14 cellular contexts compared by ENCODE assay signal in genomic region chr15:66655511-66655910, GRCh38. TPM values are rescaled to one million over a fixed set of nuclear protein-coding genes. Genes with fewer than 3 reads are reported as not detected.
A peak's percentile ranks its signal among the peaks of the same experiment; 100 is the strongest.
DNase-seq lines count a peak whose midpoint lies in the region; ATAC-seq and TF ChIP-seq lines count a peak whose summit lies in the region.
"Had no signal": no experiment of that assay in that cellular context is flagged by ENCODE, and none has a peak within 500 bp of the region (broad histone marks: within the 10 kb centered on the region; RNA-seq: fewer than 3 reads in every experiment).

No MANE protein-coding gene starts in this region.

- H3K27ac Mint-ChIP-seq in H9: peak overlapping the region in 1 of 3 experiments; percentile 76; a peak in 2 of 7 replicates
- H3K27ac Mint-ChIP-seq in central memory CD8-positive, alpha-beta T cell (ENCODE audit: low read depth): no peak overlapping the region
- H3K27ac Mint-ChIP-seq in natural killer cell treated with Interleukin-12 subunit alpha and Interleukin-12 subunit beta and Interleukin-15 and Interleukin-18, amount 100 ng/mL, for 72 hours: no peak overlapping the region

- no CpG with 5 or more reads among the region's 14 CpGs for WGBS in H9 (ENCODE audit: extremely low coverage, insufficient read length, low lambda C conversion rate)

- H3K4me1 Mint-ChIP-seq in H9: peaks cover 28 to 44% of the 10 kb centered on the region in 2 experiments
- H3K4me1 Mint-ChIP-seq in central memory CD8-positive, alpha-beta T cell: no peaks in the 10 kb centered on the region
- no peaks in the 10 kb centered on the region for H3K4me1 Mint-ChIP-seq in natural killer cell treated with Interleukin-12 subunit alpha and Interleukin-12 subunit beta and Interleukin-15 and Interleukin-18, amount 100 ng/mL, for 72 hours (ENCODE audit: low read depth in 2 of 2)

- H4K5ac ChIP-seq in H9 (ENCODE audit: insufficient read length, low read depth, low read length): no peak overlapping the region

- no peak overlapping the region; the same call in 1 of the 2 replicates for H3K4ac ChIP-seq in H9 (ENCODE audit: low read depth, low read length)

- H2AK5ac ChIP-seq in H9 (ENCODE audit: insufficient read length, low read length): no peak overlapping the region

- no peak overlapping the region for H2AFZ ChIP-seq in H9 (ENCODE audit: low read length)

- no peak overlapping the region for H3K56ac ChIP-seq in H9 (ENCODE audit: insufficient read length, low read depth, low read length)

- H2BK5ac ChIP-seq in H9 (ENCODE audit: insufficient read length, low read length): no peak overlapping the region

- no peak overlapping the region for H2BK20ac ChIP-seq in H9 (ENCODE audit: low read depth, low read length, poor library complexity, severe bottlenecking)

- peak overlapping the region in 2 of 11 experiments; percentile 41 to 62; a peak in 3 of 22 replicates for H3K27ac ChIP-seq in BLaER1 treated with 17β-estradiol and CSF1 and Interleukin-3, amounts not matched to agents 10 nM and 100 nM
- H3K27ac ChIP-seq in H9 (ENCODE audit: insufficient read length, low read depth, low read length): no peak overlapping the region

- H3K79me2 ChIP-seq in H9 (ENCODE audit: insufficient read depth, low read length): 0 out of 2 replicates have a peak, but pooled peaks cover 2% of the 10 kb centered on the region

- no peak overlapping the region for H4K8ac ChIP-seq in H9 (replicated peaks; ENCODE audit: insufficient read length, low read depth, low read length)

- H3K27me3 Mint-ChIP-seq in H9 (ENCODE audit: low read depth): peaks cover 4% of the 10 kb centered on the region
- peaks cover 32% of the 10 kb centered on the region for H3K27me3 Mint-ChIP-seq in central memory CD8-positive, alpha-beta T cell
- peaks cover 4 to 16% of the 10 kb centered on the region in 2 donors for H3K27me3 Mint-ChIP-seq in natural killer cell treated with Interleukin-12 subunit alpha and Interleukin-12 subunit beta and Interleukin-15 and Interleukin-18, amount 100 ng/mL, for 72 hours

- no peaks in the 10 kb centered on the region for H4K20me1 ChIP-seq in BLaER1 treated with 17β-estradiol and CSF1 and Interleukin-3, amounts not matched to agents 10 nM and 100 nM
- no peaks in the 10 kb centered on the region for H4K20me1 ChIP-seq in H9 (ENCODE audit: control insufficient read depth, insufficient read depth, insufficient read length)

- H3K14ac ChIP-seq in H9 (ENCODE audit: insufficient read depth, low read length): peak overlapping the region; percentile 25; the same call in 1 of the 2 replicates

- no peak for TF ChIP-seq CTCF in H9 (conservative IDR thresholded peaks at IDR 0.05)

- H3K9me3 Mint-ChIP-seq in H9: no peaks in the 10 kb centered on the region; a peak in 1 of 5 replicates
- H3K9me3 Mint-ChIP-seq in central memory CD8-positive, alpha-beta T cell: no peaks in the 10 kb centered on the region
- H3K9me3 Mint-ChIP-seq in natural killer cell treated with Interleukin-12 subunit alpha and Interleukin-12 subunit beta and Interleukin-15 and Interleukin-18, amount 100 ng/mL, for 72 hours: no peaks in the 10 kb centered on the region

- peak overlapping the region; percentile 21 for H3K18ac ChIP-seq in H9 (ENCODE audit: insufficient read length, low read depth, low read length)

- no peak for ATAC-seq in central memory CD8-positive, alpha-beta T cell (replicated peaks; ENCODE audit: extremely low read depth, poor library complexity, severe bottlenecking)
- no peak for ATAC-seq in natural killer cell treated with Interleukin-12 subunit alpha and Interleukin-12 subunit beta and Interleukin-15 and Interleukin-18, amount 100 ng/mL, for 72 hours

- peak overlapping the region; percentile 7 to 50; a peak in 3 of 5 replicates for H3K4me3 Mint-ChIP-seq in H9
- H3K4me3 Mint-ChIP-seq in central memory CD8-positive, alpha-beta T cell: peak overlapping the region; percentile 8
- peak overlapping the region; percentile 22 for H3K4me3 Mint-ChIP-seq in natural killer cell treated with Interleukin-12 subunit alpha and Interleukin-12 subunit beta and Interleukin-15 and Interleukin-18, amount 100 ng/mL, for 72 hours
- H3K4me3 Mint-ChIP-seq: brain had no signal

- peaks cover 15 to 34% (median 24%) of the 10 kb centered on the region in 10 experiments for H3K4me1 ChIP-seq in BLaER1 treated with 17β-estradiol and CSF1 and Interleukin-3, amounts not matched to agents 10 nM and 100 nM
- H3K4me1 ChIP-seq in H9 (ENCODE audit: insufficient read depth, low read length): peaks cover 17% of the 10 kb centered on the region

- peaks cover 4% of the 10 kb centered on the region for H3K23me2 ChIP-seq in H9 (ENCODE audit: insufficient read length, low read depth, low read length, poor library complexity, severe bottlenecking)

- H3K79me1 ChIP-seq in H9 (ENCODE audit: insufficient read depth, low read depth, low read length, poor library complexity, severe bottlenecking): no peaks in the 10 kb centered on the region

- H3K23ac ChIP-seq in H9 (ENCODE audit: insufficient read length, low read depth, low read length): no peak overlapping the region

- H2BK120ac ChIP-seq in H9 (ENCODE audit: low read depth, low read length, poor library complexity, severe bottlenecking): no peak overlapping the region

- peak overlapping the region; percentile 69 to 86 (median 79) for H3K4me2 ChIP-seq in BLaER1 treated with 17β-estradiol and CSF1 and Interleukin-3, amounts not matched to agents 10 nM and 100 nM
- no peak overlapping the region for H3K4me2 ChIP-seq in H9 (ENCODE audit: insufficient read depth, insufficient read length, low read length)

- peak overlapping the region in 1 of 10 experiments; percentile 48; a peak in 2 of 20 replicates for H3K4me3 ChIP-seq in BLaER1 treated with 17β-estradiol and CSF1 and Interleukin-3, amounts not matched to agents 10 nM and 100 nM

- H2BK15ac ChIP-seq in H9 (ENCODE audit: low read depth, low read length): no peak overlapping the region

- H3K9ac ChIP-seq in BLaER1 treated with 17β-estradiol and CSF1 and Interleukin-3, amounts not matched to agents 10 nM and 100 nM: peak overlapping the region in 6 of 11 experiments; percentile 54 to 71 (median 64); a peak in 9 of 22 replicates
- no peak overlapping the region for H3K9ac ChIP-seq in H9 (ENCODE audit: extremely low read depth, insufficient read length, low read length)

- peaks cover 22 to 40% (median 35%) of the 10 kb centered on the region in 11 experiments for H3K27me3 ChIP-seq in BLaER1 treated with 17β-estradiol and CSF1 and Interleukin-3, amounts not matched to agents 10 nM and 100 nM
- H3K27me3 ChIP-seq in H9 (ENCODE audit: insufficient read depth, low read length): no peaks in the 10 kb centered on the region

- H3K9me3 ChIP-seq in BLaER1 treated with 17β-estradiol and CSF1 and Interleukin-3, amounts not matched to agents 10 nM and 100 nM (replicated peaks in 1 of 11): no peaks in the 10 kb centered on the region
- no peaks in the 10 kb centered on the region for H3K9me3 ChIP-seq in H9 (ENCODE audit: control insufficient read depth, low read depth, low read length)

- DNase-seq in H9 (no peak), NCI-H526 (lab: John Stamatoyannopoulos, UW) (no peak), COLO829 (ENCODE audit: low spot score) (no peak), NCI-H526 treated with DMSO at 0.1 percent for 48 hours (lab: John Stamatoyannopoulos, UW) (no peak), anterior cingulate cortex (lab: John Stamatoyannopoulos, UW) (no peak)
- no peak for DNase-seq in central memory CD8-positive, alpha-beta T cell (ENCODE audit: low spot score in 2 of 2)
- DNase-seq in natural killer cell treated with Interleukin-12 subunit alpha and Interleukin-12 subunit beta and Interleukin-15 and Interleukin-18, amount 100 ng/mL, for 72 hours (ENCODE audit: low spot score): peak; percentile 40
- DNase-seq: C1 segment of cervical spinal cord; MM.1S; NCI-H2171; stimulated activated naive CD4-positive, alpha-beta T cell treated with Interleukin-2 at 50 U/mL for 16 hours; T-helper 9 cell had no signal

- H2BK12ac ChIP-seq in H9 (ENCODE audit: insufficient read length, low read depth, low read length): no peak overlapping the region

- H3K36me3 Mint-ChIP-seq in H9 (ENCODE audit: insufficient read depth in 1 of 3, low read depth in 3 of 3): no peaks in the 10 kb centered on the region
- no peaks in the 10 kb centered on the region for H3K36me3 Mint-ChIP-seq in central memory CD8-positive, alpha-beta T cell (ENCODE audit: insufficient read depth)
- H3K36me3 Mint-ChIP-seq in natural killer cell treated with Interleukin-12 subunit alpha and Interleukin-12 subunit beta and Interleukin-15 and Interleukin-18, amount 100 ng/mL, for 72 hours: no peaks in the 10 kb centered on the region
- H3K36me3 Mint-ChIP-seq: brain had no signal

- no peak overlapping the region for H3T11ph ChIP-seq in H9 (ENCODE audit: low read length)

- no peaks in the 10 kb centered on the region for H3K36me3 ChIP-seq in BLaER1 treated with 17β-estradiol and CSF1 and Interleukin-3, amounts not matched to agents 10 nM and 100 nM

- H4K91ac ChIP-seq in H9 (ENCODE audit: insufficient read length, low read depth, low read length): peak overlapping the region; percentile 46

RNA-seq across cellular contexts. Expression of gene SMAD6, which starts 46.5 kb away (rescaled TPM):
- 6.0 and 6.8 TPM in 2 replicates for total RNA-seq in H9 (2021)
- 1 to 10 TPM in 1 of 2 donors, under 1 TPM in 1; 0.33 to 1.1 TPM for total RNA-seq in natural killer cell treated with Interleukin-12 subunit alpha and Interleukin-12 subunit beta and Interleukin-15 and Interleukin-18, amount 100 ng/mL, for 72 hours
